1 cellular context compared by ENCODE assay signal in the genomic region with DNA sequence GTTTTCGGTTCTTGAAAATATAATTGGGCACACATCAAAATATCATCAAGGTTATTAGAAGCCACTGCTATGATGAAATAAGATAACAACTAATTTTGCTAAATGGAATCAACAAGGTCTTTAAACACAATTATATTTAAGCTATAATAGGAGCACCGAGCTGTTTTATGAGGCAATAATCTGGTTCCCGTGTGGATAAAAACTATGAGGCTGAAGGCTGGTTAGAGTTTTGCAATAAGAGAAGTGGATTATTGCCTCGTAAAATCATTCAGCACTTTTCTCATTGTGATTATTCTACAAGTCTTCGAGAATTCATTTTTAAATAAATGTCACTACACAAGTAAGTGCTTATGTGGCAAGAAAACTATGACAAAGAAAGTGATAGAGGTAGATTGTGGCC.
A peak's percentile ranks its signal among the peaks of the same experiment; 100 is the strongest.
TF ChIP-seq lines count a peak whose summit lies in the region.

No MANE protein-coding gene starts in this region.

TF ChIP-seq in HEK293, 187 proteins besides CTCF, POLR2A, EP300 and RAD21 (continued from another document):
- TF ChIP-seq ZBTB17 (tag by site-specific recombination; IDR thresholded peaks at IDR 0.05) (peak; percentile 71), ZFP41 (tag by site-specific recombination; IDR thresholded peaks at IDR 0.05; ENCODE audit: borderline replicate concordance) (no peak), ZNF2 (tag by site-specific recombination; IDR thresholded peaks at IDR 0.05) (no peak), ZNF561 (tag by site-specific recombination; IDR thresholded peaks at IDR 0.05; ENCODE audit: borderline replicate concordance) (peak; percentile 76; the same call in 1 of the 2 replicates), KLF10 (tag by site-specific recombination; IDR thresholded peaks at IDR 0.05) (peak; percentile 31; the same call in 1 of the 2 replicates), BCL11A (tag by site-specific recombination; IDR thresholded peaks at IDR 0.05; ENCODE audit: low read depth) (no peak), ZFP37 (tag by site-specific recombination; IDR thresholded peaks at IDR 0.05) (no peak), ZNF544 (tag by site-specific recombination; IDR thresholded peaks at IDR 0.05) (no peak), ZXDB (tag by site-specific recombination; IDR thresholded peaks at IDR 0.05) (0 out of 2 replicates have a peak, but pooled peaks have one; percentile 38), ZNF302 (tag by site-specific recombination; IDR thresholded peaks at IDR 0.05; ENCODE audit: low read depth) (no peak), ZBTB1 (tag by site-specific recombination; IDR thresholded peaks at IDR 0.05) (no peak), EGR2 (tag by site-specific recombination; IDR thresholded peaks at IDR 0.05; ENCODE audit: low read depth) (no peak), OSR2 (tag by site-specific recombination; IDR thresholded peaks at IDR 0.05) (peak; percentile 89)
- TF ChIP-seq, protein P1, sequence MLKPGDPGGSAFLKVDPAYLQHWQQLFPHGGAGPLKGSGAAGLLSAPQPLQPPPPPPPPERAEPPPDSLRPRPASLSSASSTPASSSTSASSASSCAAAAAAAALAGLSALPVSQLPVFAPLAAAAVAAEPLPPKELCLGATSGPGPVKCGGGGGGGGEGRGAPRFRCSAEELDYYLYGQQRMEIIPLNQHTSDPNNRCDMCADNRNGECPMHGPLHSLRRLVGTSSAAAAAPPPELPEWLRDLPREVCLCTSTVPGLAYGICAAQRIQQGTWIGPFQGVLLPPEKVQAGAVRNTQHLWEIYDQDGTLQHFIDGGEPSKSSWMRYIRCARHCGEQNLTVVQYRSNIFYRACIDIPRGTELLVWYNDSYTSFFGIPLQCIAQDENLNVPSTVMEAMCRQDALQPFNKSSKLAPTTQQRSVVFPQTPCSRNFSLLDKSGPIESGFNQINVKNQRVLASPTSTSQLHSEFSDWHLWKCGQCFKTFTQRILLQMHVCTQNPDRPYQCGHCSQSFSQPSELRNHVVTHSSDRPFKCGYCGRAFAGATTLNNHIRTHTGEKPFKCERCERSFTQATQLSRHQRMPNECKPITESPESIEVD (tag by site-specific recombination; IDR thresholded peaks at IDR 0.05): peak; percentile 97
- TF ChIP-seq, protein P2, sequence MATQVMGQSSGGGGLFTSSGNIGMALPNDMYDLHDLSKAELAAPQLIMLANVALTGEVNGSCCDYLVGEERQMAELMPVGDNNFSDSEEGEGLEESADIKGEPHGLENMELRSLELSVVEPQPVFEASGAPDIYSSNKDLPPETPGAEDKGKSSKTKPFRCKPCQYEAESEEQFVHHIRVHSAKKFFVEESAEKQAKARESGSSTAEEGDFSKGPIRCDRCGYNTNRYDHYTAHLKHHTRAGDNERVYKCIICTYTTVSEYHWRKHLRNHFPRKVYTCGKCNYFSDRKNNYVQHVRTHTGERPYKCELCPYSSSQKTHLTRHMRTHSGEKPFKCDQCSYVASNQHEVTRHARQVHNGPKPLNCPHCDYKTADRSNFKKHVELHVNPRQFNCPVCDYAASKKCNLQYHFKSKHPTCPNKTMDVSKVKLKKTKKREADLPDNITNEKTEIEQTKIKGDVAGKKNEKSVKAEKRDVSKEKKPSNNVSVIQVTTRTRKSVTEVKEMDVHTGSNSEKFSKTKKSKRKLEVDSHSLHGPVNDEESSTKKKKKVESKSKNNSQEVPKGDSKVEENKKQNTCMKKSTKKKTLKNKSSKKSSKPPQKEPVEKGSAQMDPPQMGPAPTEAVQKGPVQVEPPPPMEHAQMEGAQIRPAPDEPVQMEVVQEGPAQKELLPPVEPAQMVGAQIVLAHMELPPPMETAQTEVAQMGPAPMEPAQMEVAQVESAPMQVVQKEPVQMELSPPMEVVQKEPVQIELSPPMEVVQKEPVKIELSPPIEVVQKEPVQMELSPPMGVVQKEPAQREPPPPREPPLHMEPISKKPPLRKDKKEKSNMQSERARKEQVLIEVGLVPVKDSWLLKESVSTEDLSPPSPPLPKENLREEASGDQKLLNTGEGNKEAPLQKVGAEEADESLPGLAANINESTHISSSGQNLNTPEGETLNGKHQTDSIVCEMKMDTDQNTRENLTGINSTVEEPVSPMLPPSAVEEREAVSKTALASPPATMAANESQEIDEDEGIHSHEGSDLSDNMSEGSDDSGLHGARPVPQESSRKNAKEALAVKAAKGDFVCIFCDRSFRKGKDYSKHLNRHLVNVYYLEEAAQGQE (tag by site-specific recombination; IDR thresholded peaks at IDR 0.05): no peak
- TF ChIP-seq, protein P3, sequence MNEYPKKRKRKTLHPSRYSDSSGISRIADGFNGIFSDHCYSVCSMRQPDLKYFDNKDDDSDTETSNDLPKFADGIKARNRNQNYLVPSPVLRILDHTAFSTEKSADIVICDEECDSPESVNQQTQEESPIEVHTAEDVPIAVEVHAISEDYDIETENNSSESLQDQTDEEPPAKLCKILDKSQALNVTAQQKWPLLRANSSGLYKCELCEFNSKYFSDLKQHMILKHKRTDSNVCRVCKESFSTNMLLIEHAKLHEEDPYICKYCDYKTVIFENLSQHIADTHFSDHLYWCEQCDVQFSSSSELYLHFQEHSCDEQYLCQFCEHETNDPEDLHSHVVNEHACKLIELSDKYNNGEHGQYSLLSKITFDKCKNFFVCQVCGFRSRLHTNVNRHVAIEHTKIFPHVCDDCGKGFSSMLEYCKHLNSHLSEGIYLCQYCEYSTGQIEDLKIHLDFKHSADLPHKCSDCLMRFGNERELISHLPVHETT (tag by site-specific recombination; IDR thresholded peaks at IDR 0.05): no peak
